In genomic region chr2:235055891-235056516, GRCh38 we compare ENCODE assay signal across 8 cellular contexts.
DNase-seq lines count a peak whose midpoint lies in the region; ATAC-seq and TF ChIP-seq lines count a peak whose summit lies in the region.

No MANE protein-coding gene starts in this region.

- BruUV-seq in MCF 10A (replicated peaks; lab: Mats Ljungman, UMichigan) = no TSS peak

- no peak overlapping the region for H3K4me3 ChIP-seq in lung

- intact Hi-C loops in MCF 10A (cut with micrococcal nuclease) = no loop called here
- intact Hi-C loops in activated CD4-positive, alpha-beta T cell treated with anti-CD3 and anti-CD28 coated beads, Interleukin-2, amount 10 ng/mL, durations not matched to agents 24 days and 14 days (cut with micrococcal nuclease) = no loop called here

- no peak overlapping the region for H3K4me3 Mint-ChIP-seq in MCF 10A (ENCODE audit: unreplicated experiment)
- no peak overlapping the region for H3K4me3 Mint-ChIP-seq in activated naive CD8-positive, alpha-beta T cell treated with anti-CD3 and anti-CD28 coated beads, Interleukin-2, amount 50 U/mL, for 24 hours
- H3K4me3 Mint-ChIP-seq in activated CD4-positive, alpha-beta T cell treated with anti-CD3 and anti-CD28 coated beads, Interleukin-2, amount 10 ng/mL, durations not matched to agents 24 days and 14 days = no peak overlapping the region

- H3K36me3 Mint-ChIP-seq in MCF 10A (ENCODE audit: insufficient read depth, unreplicated experiment) = peaks cover 12% of the 10 kb centered on the region
- H3K36me3 Mint-ChIP-seq in activated naive CD8-positive, alpha-beta T cell treated with anti-CD3 and anti-CD28 coated beads, Interleukin-2, amount 50 U/mL, for 24 hours (ENCODE audit: low read depth) = no peaks in the 10 kb centered on the region
- no peaks in the 10 kb centered on the region for H3K36me3 Mint-ChIP-seq in activated CD4-positive, alpha-beta T cell treated with anti-CD3 and anti-CD28 coated beads, Interleukin-2, amount 10 ng/mL, durations not matched to agents 24 days and 14 days (ENCODE audit: low read depth)

- H3K27ac ChIP-seq in lung (ENCODE audit: low read depth in 1 of 2, low read length in 1 of 2) = no peak overlapping the region

- no peaks in the 10 kb centered on the region for H3K9me3 ChIP-seq in lung (ENCODE audit: control insufficient read depth in 2 of 2, insufficient read depth in 1 of 2, low read length in 1 of 2)

- H3K27ac Mint-ChIP-seq in MCF 10A (ENCODE audit: low read depth, unreplicated experiment) = no peak overlapping the region
- no peak overlapping the region for H3K27ac Mint-ChIP-seq in activated naive CD8-positive, alpha-beta T cell treated with anti-CD3 and anti-CD28 coated beads, Interleukin-2, amount 50 U/mL, for 24 hours
- no peak overlapping the region for H3K27ac Mint-ChIP-seq in activated CD4-positive, alpha-beta T cell treated with anti-CD3 and anti-CD28 coated beads, Interleukin-2, amount 10 ng/mL, durations not matched to agents 24 days and 14 days

- TF ChIP-seq CTCF in MCF 10A (IDR thresholded peaks at IDR 0.05; ENCODE audit: unreplicated experiment) = peak; percentile 39
- TF ChIP-seq CTCF in lung (IDR thresholded peaks at IDR 0.05; ENCODE audit: control extremely low read depth, extremely low read depth) = peak; percentile 9

- H3K4me1 ChIP-seq in lung (ENCODE audit: control insufficient read depth in 2 of 2, insufficient read depth in 2 of 2, low read length in 2 of 2) = peaks cover 8 to 11% of the 10 kb centered on the region in 2 donors

- peaks cover 13% of the 10 kb centered on the region for H3K4me1 Mint-ChIP-seq in MCF 10A (ENCODE audit: insufficient read depth, unreplicated experiment)
- H3K4me1 Mint-ChIP-seq in activated naive CD8-positive, alpha-beta T cell treated with anti-CD3 and anti-CD28 coated beads, Interleukin-2, amount 50 U/mL, for 24 hours = no peaks in the 10 kb centered on the region
- H3K4me1 Mint-ChIP-seq in activated CD4-positive, alpha-beta T cell treated with anti-CD3 and anti-CD28 coated beads, Interleukin-2, amount 10 ng/mL, durations not matched to agents 24 days and 14 days = no peaks in the 10 kb centered on the region

- WGBS in lung, 2 donors = 78 to 79% methylated on average over 12 of the region's 12 CpGs

- CTCF ChIA-PET in MCF 10A (lab: Yijun Ruan, JAX) = interaction anchor here (0.6 kb wide), 2 partner anchors 82 to 348 kb away, joined by 4 to 5 read pairs; no protein-coding TSS in a partner anchor

- peaks cover 0 to 7% of the 10 kb centered on the region in 2 donors for H3K36me3 ChIP-seq in lung (ENCODE audit: control insufficient read depth in 2 of 2, insufficient read depth in 2 of 2, low read length in 2 of 2)

- DNase-seq in CMK (ENCODE audit: low read depth) (peak; percentile 7), LoVo (ENCODE audit: low spot score) (peak; percentile 23), MCF 10A (ENCODE audit: unreplicated experiment) (peak; percentile 69), lung (ENCODE audit: low spot score) (peak; percentile 41), SKM-1 (lab: John Stamatoyannopoulos, UW; ENCODE audit: unreplicated experiment) (no peak)
- no peak for DNase-seq in activated naive CD4-positive, alpha-beta T cell treated with Interleukin-2 at 50 U/mL for 16 hours
- DNase-seq in activated naive CD8-positive, alpha-beta T cell treated with anti-CD3 and anti-CD28 coated beads, Interleukin-2, amount 50 U/mL, for 24 hours = no peak
- DNase-seq in activated CD4-positive, alpha-beta T cell treated with anti-CD3 and anti-CD28 coated beads, Interleukin-2, amount 10 ng/mL, durations not matched to agents 24 days and 14 days = no peak

- no peaks in the 10 kb centered on the region for H3K27me3 Mint-ChIP-seq in MCF 10A (ENCODE audit: insufficient read depth, unreplicated experiment)
- H3K27me3 Mint-ChIP-seq in activated naive CD8-positive, alpha-beta T cell treated with anti-CD3 and anti-CD28 coated beads, Interleukin-2, amount 50 U/mL, for 24 hours = peaks cover 11% of the 10 kb centered on the region
- H3K27me3 Mint-ChIP-seq in activated CD4-positive, alpha-beta T cell treated with anti-CD3 and anti-CD28 coated beads, Interleukin-2, amount 10 ng/mL, durations not matched to agents 24 days and 14 days = no peaks in the 10 kb centered on the region

- H3K9me3 Mint-ChIP-seq in MCF 10A (ENCODE audit: unreplicated experiment) = no peaks in the 10 kb centered on the region
- no peaks in the 10 kb centered on the region for H3K9me3 Mint-ChIP-seq in activated naive CD8-positive, alpha-beta T cell treated with anti-CD3 and anti-CD28 coated beads, Interleukin-2, amount 50 U/mL, for 24 hours
- H3K9me3 Mint-ChIP-seq in activated CD4-positive, alpha-beta T cell treated with anti-CD3 and anti-CD28 coated beads, Interleukin-2, amount 10 ng/mL, durations not matched to agents 24 days and 14 days = no peaks in the 10 kb centered on the region

- POLR2A ChIA-PET in MCF 10A (lab: Yijun Ruan, JAX) = no interaction called here

- H3K27me3 ChIP-seq in lung (ENCODE audit: control insufficient read depth, insufficient read depth) = no peaks in the 10 kb centered on the region

- no peak for ATAC-seq in lung (ENCODE audit: insufficient read depth, low FRiP score)
- ATAC-seq in activated naive CD8-positive, alpha-beta T cell treated with anti-CD3 and anti-CD28 coated beads, Interleukin-2, amount 50 U/mL, for 24 hours = no peak

Comparison
In these comparisons a context has a peak if more than half of its experiments do, and no peak if none do; other contexts are left out.
1. DNase-seq: peak in CMK (single experiment), LoVo (single experiment), MCF 10A (single experiment) and lung (single experiment); none in activated naive CD4-positive, alpha-beta T cell treated with Interleukin-2 at 50 U/mL for 16 hours (single experiment), activated naive CD8-positive, alpha-beta T cell treated with anti-CD3 and anti-CD28 coated beads, Interleukin-2, amount 50 U/mL, for 24 hours (single experiment), SKM-1 (single experiment) and activated CD4-positive, alpha-beta T cell treated with anti-CD3 and anti-CD28 coated beads, Interleukin-2, amount 10 ng/mL, durations not matched to agents 24 days and 14 days (single experiment).